ENCODE assay signal across 1 cellular context in genomic region chr6:17994019-17994418, GRCh38.
TF ChIP-seq lines count a peak whose summit lies in the region.

No MANE protein-coding gene starts in this region.

TF ChIP-seq in K562, 482 proteins besides CTCF, POLR2A, EP300 and RAD21:
- peak; percentile 3; the same call in 1 of the 2 replicates for TF ChIP-seq FOSL1 (tag; conservative IDR thresholded peaks at IDR 0.05)
- TF ChIP-seq MTA1 (IDR thresholded peaks at IDR 0.05; ENCODE audit: borderline replicate concordance) = no peak
